ENCODE assay signal across 13 cellular contexts in genomic region chr5:57538341-57538955, GRCh38. TPM values are rescaled to one million over a fixed set of nuclear protein-coding genes. Genes with fewer than 3 reads are reported as not detected.
DNase-seq lines count a peak whose midpoint lies in the region; ATAC-seq and TF ChIP-seq lines count a peak whose summit lies in the region.
"Had no signal": no experiment of that assay in that cellular context is flagged by ENCODE, and none has a peak within 500 bp of the region (broad histone marks: within the 10 kb centered on the region; RNA-seq: fewer than 3 reads in every experiment).

No MANE protein-coding gene starts in this region.

- no peak overlapping the region for H2BK12ac ChIP-seq in mesenchymal stem cell (ENCODE audit: low read length in 2 of 2)

- dilution Hi-C loops in mammary epithelial cell (cut with HindIII; ENCODE audit: low sequenced_read_pairs), result no loop called here

- no peak overlapping the region for H4K91ac ChIP-seq in mesenchymal stem cell (ENCODE audit: low read length)

- no peak overlapping the region for H4K8ac ChIP-seq in mesenchymal stem cell (ENCODE audit: low read length)

- no peak for ATAC-seq in psoas muscle

- no peak overlapping the region for H2BK120ac ChIP-seq in mesenchymal stem cell (ENCODE audit: low read depth, low read length)

- no peak overlapping the region for H3K23ac ChIP-seq in mesenchymal stem cell (ENCODE audit: low read length in 2 of 2)

- intact Hi-C loops in mammary epithelial cell (cut with micrococcal nuclease), result no loop called here
- intact Hi-C loops in psoas muscle (cut with DNase I), result no loop called here

- no peak overlapping the region for H3K18ac ChIP-seq in mesenchymal stem cell (ENCODE audit: low read depth in 1 of 2, low read length in 2 of 2)

- H3K79me1 ChIP-seq in mesenchymal stem cell (replicated peaks; ENCODE audit: low read length, poor library complexity, severe bottlenecking), result no peaks in the 10 kb centered on the region

- H3K27me3 ChIP-seq in mammary epithelial cell (ENCODE audit: insufficient read depth, low read length) (no peaks in the 10 kb centered on the region), mesenchymal stem cell (ENCODE audit: control insufficient read depth in 1 of 2, insufficient read depth in 1 of 2, low read length in 2 of 2) (no peaks in the 10 kb centered on the region), psoas muscle (ENCODE audit: insufficient read depth in 3 of 3, low read length in 2 of 3) (no peaks in the 10 kb centered on the region)
- H3K27me3 ChIP-seq: neutrophil had no signal

- H2AK5ac ChIP-seq in mesenchymal stem cell (ENCODE audit: low read length, severe bottlenecking), result no peak overlapping the region

- no peaks in the 10 kb centered on the region for H4K20me1 ChIP-seq in mammary epithelial cell (ENCODE audit: insufficient read depth, low read length)

- no peaks in the 10 kb centered on the region for H3K79me2 ChIP-seq in mammary epithelial cell (ENCODE audit: insufficient read depth, low read length)

- H3K14ac ChIP-seq in mesenchymal stem cell (ENCODE audit: low read length in 2 of 2), result no peak overlapping the region

- TF ChIP-seq CTCF in AG09309 (IDR thresholded peaks at IDR 0.05; ENCODE audit: control insufficient read depth, insufficient read depth, low read depth, low read length, missing control alignments) (no peak), mammary epithelial cell (conservative IDR thresholded peaks at IDR 0.05 in 1 of 2, IDR thresholded peaks at IDR 0.05 in 1 of 2; ENCODE audit: extremely low read depth in 1 of 2, insufficient read depth in 1 of 2, low read depth in 1 of 2, low read length in 2 of 2) (no peak), psoas muscle (IDR thresholded peaks at IDR 0.05) (no peak)

- peaks cover 17% of the 10 kb centered on the region for H3K4me1 ChIP-seq in mammary epithelial cell (ENCODE audit: insufficient read depth, low read length)
- H3K4me1 ChIP-seq in mesenchymal stem cell (ENCODE audit: control insufficient read depth, insufficient read depth, low read depth, low read length), result no peaks in the 10 kb centered on the region
- no peaks in the 10 kb centered on the region for H3K4me1 ChIP-seq in psoas muscle

- in situ Hi-C loops in mammary epithelial cell (cut with MboI; ENCODE audit: low sequenced_read_pairs in 2 of 2), result no loop called here

- CTCF ChIA-PET in mammary epithelial cell (lab: Charles Lee; ENCODE audit: low non-redundant PET), result no interaction called here

- H3K9me3 ChIP-seq in mammary epithelial cell (replicated peaks; ENCODE audit: insufficient read depth, low read length), result no peaks in the 10 kb centered on the region
- no peaks in the 10 kb centered on the region for H3K9me3 ChIP-seq in mesenchymal stem cell (ENCODE audit: control insufficient read depth, low read length)
- H3K9me3 ChIP-seq in psoas muscle, result no peaks in the 10 kb centered on the region
- H3K9me3 ChIP-seq: neutrophil had no signal

- H2BK15ac ChIP-seq in mesenchymal stem cell (ENCODE audit: low read depth, poor library complexity, severe bottlenecking), result no peak overlapping the region

- H3K4me3 ChIP-seq in AG09309 (ENCODE audit: control insufficient read depth, low read depth, low read length) (no peak overlapping the region), mammary epithelial cell (replicated peaks in 1 of 3; ENCODE audit: insufficient read depth in 1 of 3, low read depth in 2 of 3, low read length in 3 of 3) (no peak overlapping the region), mesenchymal stem cell (ENCODE audit: insufficient read depth in 1 of 2, low read depth in 1 of 2, low read length in 2 of 2) (peak overlapping the region in 1 of 2 experiments; percentile 67), psoas muscle (no peak overlapping the region)

- H3K4me2 ChIP-seq in mammary epithelial cell (ENCODE audit: insufficient read depth, low read depth, low read length), result peak overlapping the region; percentile 23
- H3K4me2 ChIP-seq in mesenchymal stem cell (ENCODE audit: low read length, poor library complexity, severe bottlenecking), result no peak overlapping the region

- H2AFZ ChIP-seq in mammary epithelial cell (ENCODE audit: low read depth, low read length) (peak overlapping the region; percentile 66), mesenchymal stem cell (ENCODE audit: low read depth, low read length) (peak overlapping the region; percentile 27)

- H3K9ac ChIP-seq in mammary epithelial cell (ENCODE audit: insufficient read depth, low read length), result no peak overlapping the region
- H3K9ac ChIP-seq in mesenchymal stem cell (ENCODE audit: low read length), result peak overlapping the region; percentile 82

- H3K27ac ChIP-seq in mammary epithelial cell (ENCODE audit: insufficient read depth, low read depth, low read length), result peak overlapping the region; percentile 34
- no peak overlapping the region for H3K27ac ChIP-seq in mesenchymal stem cell (ENCODE audit: low read length, poor library complexity, severe bottlenecking)
- no peak overlapping the region for H3K27ac ChIP-seq in psoas muscle
- H3K27ac ChIP-seq: neutrophil had no signal

- H3K36me3 ChIP-seq in mammary epithelial cell (ENCODE audit: insufficient read depth, low read length), result no peaks in the 10 kb centered on the region
- no peaks in the 10 kb centered on the region for H3K36me3 ChIP-seq in mesenchymal stem cell (ENCODE audit: control insufficient read depth in 1 of 2, insufficient read depth in 2 of 2, low read depth in 1 of 2, low read length in 2 of 2)
- no peaks in the 10 kb centered on the region for H3K36me3 ChIP-seq in psoas muscle (ENCODE audit: insufficient read depth in 1 of 2, low read depth in 1 of 2)
- H3K36me3 ChIP-seq: neutrophil had no signal

- H3K4ac ChIP-seq in mesenchymal stem cell (ENCODE audit: low read depth in 1 of 2, low read length in 2 of 2), result no peak overlapping the region

- BruUV-seq in mammary epithelial cell (replicated peaks; lab: Mats Ljungman, UMichigan), result no TSS peak

- WGBS in mammary epithelial cell (ENCODE audit: low coverage, missing lambda C conversion rate), result 40% methylated on average over 7 of the region's 7 CpGs
- 97% methylated on average over 7 of the region's 7 CpGs for WGBS in mesenchymal stem cell
- 50 to 69% (median 59%) methylated on average over 7 of the region's 7 CpGs for WGBS in psoas muscle, 3 donors

- peak; percentile 96 for DNase-seq in AG09309 (ENCODE audit: low read depth)
- peak; percentile 9 for DNase-seq in HT-29 (ENCODE audit: low spot score)
- DNase-seq in mammary epithelial cell, result peak; percentile 93
- peak; percentile 14 for DNase-seq in mesenchymal stem cell
- no peak for DNase-seq in NCI-H187 (lab: John Stamatoyannopoulos, UW)
- no peak for DNase-seq in NCI-H1417 treated with DMSO at 0.1 percent for 48 hours (lab: John Stamatoyannopoulos, UW)
- DNase-seq in NCI-H1105 treated with DMSO at 0.1 percent for 48 hours (lab: John Stamatoyannopoulos, UW), result no peak
- DNase-seq in psoas muscle, result no peak
- DNase-seq: CD8-positive, alpha-beta memory T cell; cerebellar nuclear complex; NCI-H510A had no signal

- no peak overlapping the region for H2BK5ac ChIP-seq in mesenchymal stem cell (ENCODE audit: low read depth, low read length, poor library complexity, severe bottlenecking)

RNA-seq across cellular contexts. Expression of gene ACTBL2, which starts 55.8 kb away (rescaled TPM):
- total RNA-seq in HT-29 (2014; rRNA removed; shearing (Covaris generic)), result 0.16 and 0.51 TPM in 2 replicates
- total RNA-seq in mammary epithelial cell, result under 1 TPM; 0.16 to 0.50 TPM
- 0.10 TPM for polyA plus RNA-seq in mammary epithelial cell
- polyA minus RNA-seq in mammary epithelial cell, result not detected
- 0.23 TPM for polyA plus RNA-seq in mesenchymal stem cell (2013, experiment 1 of 2)
- 0.16 TPM for polyA plus RNA-seq in mesenchymal stem cell (2013, experiment 2 of 2)
- not detected for total RNA-seq in psoas muscle
- polyA plus RNA-seq in psoas muscle, result not detected
- total RNA-seq: CD8-positive, alpha-beta memory T cell; T-helper 1 cell treated with Interleukin-12 subunit alpha and Interleukin-12 subunit beta and Interleukin-4 antibody, amounts not matched to agents 30 ng/mL and 1 ng/mL, for 36 hours had no signal
- polyA plus RNA-seq: CD8-positive, alpha-beta memory T cell had no signal

Comparison
In these comparisons a context has a peak if more than half of its experiments do, and no peak if none do; other contexts are left out.
1. DNase-seq: peak in AG09309 (single experiment), HT-29 (single experiment), mammary epithelial cell (single experiment) and mesenchymal stem cell (single experiment); none in NCI-H187 (0 of 2), NCI-H1417 treated with DMSO at 0.1 percent for 48 hours (single experiment), NCI-H1105 treated with DMSO at 0.1 percent for 48 hours (single experiment) and psoas muscle (0 of 2).